Comparison of ENCODE assay signal across 9 cellular contexts in genomic region chr4:124631760-124632159, GRCh38.
A peak's percentile ranks its signal among the peaks of the same experiment; 100 is the strongest.
DNase-seq lines count a peak whose midpoint lies in the region; ATAC-seq and TF ChIP-seq lines count a peak whose summit lies in the region.
"Had no signal": no experiment of that assay in that cellular context is flagged by ENCODE, and none has a peak within 500 bp of the region (broad histone marks: within the 10 kb centered on the region; RNA-seq: fewer than 3 reads in every experiment).

No MANE protein-coding gene starts in this region.

- no peaks in the 10 kb centered on the region for H3K9me3 ChIP-seq in fibroblast of lung (ENCODE audit: control insufficient read depth, insufficient read depth, low read depth, low read length)
- H3K9me3 ChIP-seq: neutrophil had no signal

- H3K4me1 Mint-ChIP-seq in stimulated activated naive B cell treated with anti-CD40 and anti-IgM and Interleukin-4, amounts not matched to agents 10 μg/mL and 1 μg/mL and 100 μg/mL, for 72 hours, result peaks cover 3 to 9% of the 10 kb centered on the region in 2 donors

- H3K4me3 Mint-ChIP-seq in stimulated activated naive B cell treated with anti-CD40 and anti-IgM and Interleukin-4, amounts not matched to agents 10 μg/mL and 1 μg/mL and 100 μg/mL, for 72 hours, result no peak overlapping the region

- TF ChIP-seq CTCF in fibroblast of lung (conservative IDR thresholded peaks at IDR 0.05 in 1 of 2, IDR thresholded peaks at IDR 0.05 in 1 of 2; ENCODE audit: low read depth in 1 of 2, low read length in 2 of 2), result no peak

- no peaks in the 10 kb centered on the region for H3K36me3 Mint-ChIP-seq in stimulated activated naive B cell treated with anti-CD40 and anti-IgM and Interleukin-4, amounts not matched to agents 10 μg/mL and 1 μg/mL and 100 μg/mL, for 72 hours

- peak; percentile 99 for ATAC-seq in GM18502 (IDR thresholded peaks at IDR 0.05; ENCODE audit: poor library complexity, unreplicated experiment)
- ATAC-seq in HG02759 (IDR thresholded peaks at IDR 0.05; ENCODE audit: unreplicated experiment), result peak; percentile 88
- peak; percentile 67 to 69 for ATAC-seq in stimulated activated naive B cell treated with anti-CD40 and anti-IgM and Interleukin-4, amounts not matched to agents 10 μg/mL and 1 μg/mL and 100 μg/mL, for 72 hours (replicated peaks)

- no peak overlapping the region for H2AFZ ChIP-seq in fibroblast of lung (ENCODE audit: low read length)

- H3K27ac Mint-ChIP-seq in stimulated activated naive B cell treated with anti-CD40 and anti-IgM and Interleukin-4, amounts not matched to agents 10 μg/mL and 1 μg/mL and 100 μg/mL, for 72 hours, result no peak overlapping the region

- H3K36me3 ChIP-seq in fibroblast of lung (ENCODE audit: control insufficient read depth, insufficient read depth, low read length), result no peaks in the 10 kb centered on the region
- H3K36me3 ChIP-seq: neutrophil had no signal

- H3K27me3 Mint-ChIP-seq in stimulated activated naive B cell treated with anti-CD40 and anti-IgM and Interleukin-4, amounts not matched to agents 10 μg/mL and 1 μg/mL and 100 μg/mL, for 72 hours, result no peaks in the 10 kb centered on the region

- DNase-seq in NCI-H69 (lab: John Stamatoyannopoulos, UW), result peak; percentile 38
- DNase-seq in fibroblast of lung (ENCODE audit: low read depth in 2 of 2), result peak; percentile 91 to 99
- DNase-seq in stimulated activated naive B cell treated with anti-CD40 and anti-IgM and Interleukin-4, amounts not matched to agents 10 μg/mL and 1 μg/mL and 100 μg/mL, for 72 hours, result no peak
- DNase-seq in NCI-H1417 treated with DMSO at 0.1 percent for 48 hours (lab: John Stamatoyannopoulos, UW), result no peak
- DNase-seq in pons (ENCODE audit: low spot score), result no peak
- DNase-seq in NCI-H187 treated with DMSO at 0.1 percent for 48 hours (lab: John Stamatoyannopoulos, UW), result no peak

- H3K4me2 ChIP-seq in fibroblast of lung (ENCODE audit: extremely low read depth, insufficient read depth, low read length), result no peak overlapping the region

- H3K27ac ChIP-seq in fibroblast of lung (ENCODE audit: insufficient read depth, low read length), result no peak overlapping the region
- H3K27ac ChIP-seq: neutrophil had no signal

- H3K79me2 ChIP-seq in fibroblast of lung (ENCODE audit: control insufficient read depth, insufficient read depth, low read length), result no peaks in the 10 kb centered on the region

- H3K4me3 ChIP-seq in fibroblast of lung (replicated peaks in 1 of 4; ENCODE audit: control extremely low read depth in 1 of 4, insufficient read depth in 1 of 4, low read depth in 3 of 4, low read length in 4 of 4), result no peak overlapping the region

- no peaks in the 10 kb centered on the region for H3K4me1 ChIP-seq in fibroblast of lung (ENCODE audit: control insufficient read depth, extremely low read depth, insufficient read depth, low read length)

- H3K27me3 ChIP-seq in fibroblast of lung (ENCODE audit: control insufficient read depth, insufficient read depth, low read length), result no peaks in the 10 kb centered on the region
- H3K27me3 ChIP-seq: neutrophil had no signal

- H4K20me1 ChIP-seq in fibroblast of lung (ENCODE audit: control insufficient read depth, extremely low read depth, insufficient read depth, low read length), result no peaks in the 10 kb centered on the region

- no peaks in the 10 kb centered on the region for H3K9me3 Mint-ChIP-seq in stimulated activated naive B cell treated with anti-CD40 and anti-IgM and Interleukin-4, amounts not matched to agents 10 μg/mL and 1 μg/mL and 100 μg/mL, for 72 hours

- H3K9ac ChIP-seq in fibroblast of lung (ENCODE audit: insufficient read depth, low read length), result no peak overlapping the region

Comparison
In these comparisons a context has a peak if more than half of its experiments do, and no peak if none do; other contexts are left out.
1. DNase-seq: peak in NCI-H69 (single experiment) and fibroblast of lung (2 of 2); none in stimulated activated naive B cell treated with anti-CD40 and anti-IgM and Interleukin-4, amounts not matched to agents 10 μg/mL and 1 μg/mL and 100 μg/mL, for 72 hours (single experiment), NCI-H1417 treated with DMSO at 0.1 percent for 48 hours (single experiment), pons (single experiment) and NCI-H187 treated with DMSO at 0.1 percent for 48 hours (single experiment).
2. Peak in every context shown above with its lines, with median percentiles within 50 percentile points of each other: ATAC-seq.